ENCODE assay signal across 21 cellular contexts in the genomic region with DNA sequence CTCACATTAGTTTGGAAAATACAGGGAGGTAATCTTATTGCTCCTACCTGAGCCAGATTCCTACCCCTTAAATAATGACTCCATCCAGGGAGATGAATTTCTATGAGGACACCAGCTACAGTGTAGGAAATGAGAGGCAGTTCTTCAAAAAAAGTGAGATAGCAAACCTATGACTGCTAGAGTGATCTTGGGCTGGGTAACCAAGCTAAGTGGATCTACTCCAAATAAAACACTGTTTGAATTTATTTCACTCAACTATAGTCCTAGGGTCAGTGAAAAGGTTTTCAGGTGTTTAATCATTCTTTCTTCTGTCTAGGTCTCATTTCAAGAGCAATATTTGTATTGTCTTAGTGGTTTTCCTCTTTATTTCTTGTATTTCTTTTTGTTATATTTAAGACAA.
DNase-seq lines count a peak whose midpoint lies in the region; ATAC-seq and TF ChIP-seq lines count a peak whose summit lies in the region.
"Had no signal": no experiment of that assay in that cellular context is flagged by ENCODE, and none has a peak within 500 bp of the region (broad histone marks: within the 10 kb centered on the region; RNA-seq: fewer than 3 reads in every experiment).

No MANE protein-coding gene starts in this region.

- no peaks in the 10 kb centered on the region for H3K79me2 ChIP-seq in HCT116 (ENCODE audit: insufficient read depth, low read length)
- H3K79me2 ChIP-seq in OCI-LY3 (ENCODE audit: low read length) = no peaks in the 10 kb centered on the region

- TF ChIP-seq POLR2A in HCT116 (IDR thresholded peaks at IDR 0.05; ENCODE audit: borderline replicate concordance, extremely low read depth, insufficient read depth, insufficient read length) = no peak

- H3K27me3 ChIP-seq in Caco-2 (replicated peaks; ENCODE audit: control insufficient read depth, insufficient read depth, low read length) (no peaks in the 10 kb centered on the region), HCT116 (ENCODE audit: insufficient read depth, low read length) (no peaks in the 10 kb centered on the region), OCI-LY3 (ENCODE audit: low read depth, low read length) (no peaks in the 10 kb centered on the region)
- H3K27me3 ChIP-seq: BE2C; BLaER1 treated with 17β-estradiol and CSF1 and Interleukin-3, amounts not matched to agents 10 nM and 100 nM had no signal

- DNase-seq in Caco-2 (no peak), HCT116 (ENCODE audit: low read depth, low spot score) (no peak), astrocyte of the spinal cord (ENCODE audit: low read depth, low spot score) (peak; percentile 12), NCI-H2081 (lab: John Stamatoyannopoulos, UW) (no peak), posterior vena cava (ENCODE audit: low spot score) (no peak)
- no peak for DNase-seq in activated T-cell treated with anti-CD3 and anti-CD28 coated beads, Interleukin-2, amount 50 U/mL, for 72 hours
- DNase-seq in stimulated activated CD4-positive, alpha-beta T cell treated with anti-CD3 and anti-CD28 coated beads, Interleukin-12 subunit alpha, Interleukin-12 subunit beta, amount 100 ng/mL, for 4 hours = no peak
- DNase-seq: 8988T; ACHN; AML-193; BE2C; CD4-positive, alpha-beta T cell; COR-L47; DMS153; GF-D8; GOT3 had no signal

- H3K4me3 Mint-ChIP-seq in Caco-2 (ENCODE audit: unreplicated experiment) = no peak overlapping the region
- no peak overlapping the region for H3K4me3 Mint-ChIP-seq in activated T-cell treated with anti-CD3 and anti-CD28 coated beads, Interleukin-2, amount 50 U/mL, for 72 hours
- H3K4me3 Mint-ChIP-seq: CD14-positive monocyte; CD4-positive, alpha-beta T cell had no signal

- peaks cover 7% of the 10 kb centered on the region for H3K9me3 Mint-ChIP-seq in Caco-2 (ENCODE audit: unreplicated experiment)
- H3K9me3 Mint-ChIP-seq in activated T-cell treated with anti-CD3 and anti-CD28 coated beads, Interleukin-2, amount 50 U/mL, for 72 hours = no peaks in the 10 kb centered on the region
- H3K9me3 Mint-ChIP-seq: CD4-positive, alpha-beta T cell had no signal

- H3K9me3 ChIP-seq in Caco-2 = no peaks in the 10 kb centered on the region
- no peaks in the 10 kb centered on the region for H3K9me3 ChIP-seq in HCT116 (ENCODE audit: control insufficient read depth in 1 of 2, insufficient read depth in 1 of 2, low read depth in 1 of 2, low read length in 2 of 2)
- no peaks in the 10 kb centered on the region for H3K9me3 ChIP-seq in OCI-LY3 (ENCODE audit: insufficient read depth, low read length)
- H3K9me3 ChIP-seq: A549; BE2C; BLaER1 treated with 17β-estradiol and CSF1 and Interleukin-3, amounts not matched to agents 10 nM and 100 nM; HAP-1 had no signal

- H3K9ac ChIP-seq in HCT116 (ENCODE audit: low read length) (no peak overlapping the region), OCI-LY3 (ENCODE audit: low read length) (peak overlapping the region; percentile 10; the same call in 1 of the 2 replicates)
- H3K9ac ChIP-seq: BLaER1 treated with 17β-estradiol and CSF1 and Interleukin-3, amounts not matched to agents 10 nM and 100 nM had no signal

- BruUV-seq in Caco-2 (replicated peaks; lab: Mats Ljungman, UMichigan) (no TSS peak), HCT116 (replicated peaks; lab: Mats Ljungman, UMichigan) (no TSS peak)

- CTCF ChIA-PET in Caco-2 (lab: Charles Lee) = no interaction called here
- CTCF ChIA-PET in HCT116 (lab: Charles Lee) = no interaction called here

- H3K4me3 ChIP-seq in Caco-2 (ENCODE audit: low read depth, low read length) (no peak overlapping the region), HCT116 (replicated peaks in 1 of 2; ENCODE audit: low read depth in 1 of 2, low read length in 2 of 2) (no peak overlapping the region), OCI-LY3 (ENCODE audit: low read length) (no peak overlapping the region), astrocyte of the spinal cord (ENCODE audit: low read depth, low read length) (no peak overlapping the region)
- H3K4me3 ChIP-seq: A549; BLaER1 treated with 17β-estradiol and CSF1 and Interleukin-3, amounts not matched to agents 10 nM and 100 nM; HAP-1 had no signal

- peak overlapping the region; percentile 85 for H3K27ac Mint-ChIP-seq in Caco-2 (ENCODE audit: unreplicated experiment)
- no peak overlapping the region for H3K27ac Mint-ChIP-seq in activated T-cell treated with anti-CD3 and anti-CD28 coated beads, Interleukin-2, amount 50 U/mL, for 72 hours
- H3K27ac Mint-ChIP-seq: CD14-positive monocyte; CD4-positive, alpha-beta T cell had no signal

- TF ChIP-seq RAD21 in HCT116 (IDR thresholded peaks at IDR 0.05; ENCODE audit: low read depth) = no peak

- peaks cover 20% of the 10 kb centered on the region for H3K4me1 Mint-ChIP-seq in Caco-2 (ENCODE audit: low read depth, unreplicated experiment)
- no peaks in the 10 kb centered on the region for H3K4me1 Mint-ChIP-seq in activated T-cell treated with anti-CD3 and anti-CD28 coated beads, Interleukin-2, amount 50 U/mL, for 72 hours (ENCODE audit: low read depth)
- H3K4me1 Mint-ChIP-seq: CD14-positive monocyte had no signal

- no peaks in the 10 kb centered on the region for H3K27me3 Mint-ChIP-seq in Caco-2 (ENCODE audit: insufficient read depth, unreplicated experiment)
- no peaks in the 10 kb centered on the region for H3K27me3 Mint-ChIP-seq in activated T-cell treated with anti-CD3 and anti-CD28 coated beads, Interleukin-2, amount 50 U/mL, for 72 hours (ENCODE audit: low read depth)
- H3K27me3 Mint-ChIP-seq: CD4-positive, alpha-beta T cell had no signal

- intact Hi-C loops in Caco-2 (cut with micrococcal nuclease; ENCODE audit: unreplicated experiment) = no loop called here
- intact Hi-C loops in HCT116 (cut with micrococcal nuclease) = no loop called here
- intact Hi-C loops in posterior vena cava (cut with DNase I) = loop anchor here in 1 of 2 donors (5.0 kb wide), 1 partner anchor 1419 kb away; no protein-coding TSS in a partner anchor

- peaks cover 17% of the 10 kb centered on the region for H3K4me1 ChIP-seq in Caco-2
- H3K4me1 ChIP-seq in HCT116 (ENCODE audit: control insufficient read depth in 1 of 2, insufficient read depth in 2 of 2, low read length in 2 of 2) = peaks cover 0 to 5% of the 10 kb centered on the region in 2 experiments; a peak in 1 of 4 replicates
- peaks cover 50% of the 10 kb centered on the region for H3K4me1 ChIP-seq in OCI-LY3 (ENCODE audit: low read length)
- H3K4me1 ChIP-seq: BE2C, HAP-1 had no signal

- POLR2A ChIA-PET in Caco-2 (lab: Charles Lee) = no interaction called here
- POLR2A ChIA-PET in HCT116 (lab: Charles Lee) = no interaction called here

- TF ChIP-seq CTCF in Caco-2 (IDR thresholded peaks at IDR 0.05; ENCODE audit: insufficient read depth in 1 of 2, low read depth in 1 of 2, low read length in 1 of 2, severe bottlenecking in 1 of 2, unreplicated experiment in 1 of 2) = no peak
- no peak for TF ChIP-seq CTCF in HCT116 (IDR thresholded peaks at IDR 0.05 in 2 of 3, conservative IDR thresholded peaks at IDR 0.05 in 1 of 3; ENCODE audit: borderline replicate concordance in 1 of 3, insufficient read depth in 1 of 3, low read depth in 2 of 3, low read length in 2 of 3)
- TF ChIP-seq CTCF in OCI-LY3 (IDR thresholded peaks at IDR 0.05; ENCODE audit: low read depth, low read length) = no peak
- TF ChIP-seq CTCF in astrocyte of the spinal cord (IDR thresholded peaks at IDR 0.05; ENCODE audit: low read depth, low read length) = no peak

- H3K36me3 ChIP-seq in Caco-2 (ENCODE audit: control insufficient read depth, insufficient read depth, low read length) (no peaks in the 10 kb centered on the region), HCT116 (ENCODE audit: control insufficient read depth in 1 of 2, insufficient read depth in 2 of 2, low read length in 2 of 2) (no peaks in the 10 kb centered on the region), OCI-LY3 (replicated peaks; ENCODE audit: low read depth, low read length) (peaks cover 3% of the 10 kb centered on the region)
- H3K36me3 ChIP-seq: BE2C; BLaER1 treated with 17β-estradiol and CSF1 and Interleukin-3, amounts not matched to agents 10 nM and 100 nM; HAP-1 had no signal

- H2AFZ ChIP-seq in HCT116 (ENCODE audit: low read depth, low read length, poor library complexity, severe bottlenecking) = peak overlapping the region; percentile 28
- H2AFZ ChIP-seq in OCI-LY3 (ENCODE audit: low read depth, low read length) = no peak overlapping the region

- H3K27ac ChIP-seq in HCT116 (ENCODE audit: low read depth, low read length) = no peak overlapping the region
- peak overlapping the region; percentile 84 for H3K27ac ChIP-seq in OCI-LY3 (ENCODE audit: low read length)
- H3K27ac ChIP-seq: A549; BLaER1 treated with 17β-estradiol and CSF1 and Interleukin-3, amounts not matched to agents 10 nM and 100 nM had no signal

- RAD21 ChIA-PET in HCT116 (lab: Charles Lee; ENCODE audit: low non-redundant PET in 1 of 2, low total read pairs in 2 of 2, uncharacterized antibody in 2 of 2, unreplicated experiment in 2 of 2) = no interaction called here

- no peaks in the 10 kb centered on the region for H3K36me3 Mint-ChIP-seq in Caco-2 (ENCODE audit: insufficient read depth, unreplicated experiment)
- no peaks in the 10 kb centered on the region for H3K36me3 Mint-ChIP-seq in activated T-cell treated with anti-CD3 and anti-CD28 coated beads, Interleukin-2, amount 50 U/mL, for 72 hours (ENCODE audit: insufficient read depth in 2 of 2)
- H3K36me3 Mint-ChIP-seq: CD14-positive monocyte had no signal

- no peak for ATAC-seq in HCT116
- ATAC-seq in activated T-cell treated with anti-CD3 and anti-CD28 coated beads, Interleukin-2, amount 50 U/mL, for 72 hours (replicated peaks in 1 of 2) = no peak
- ATAC-seq: A549 had no signal

- in situ Hi-C loops in astrocyte of the spinal cord (cut with HindIII; ENCODE audit: low sequenced_read_pairs) = no loop called here

- H4K20me1 ChIP-seq in HCT116 (ENCODE audit: insufficient read depth) (no peaks in the 10 kb centered on the region), OCI-LY3 (ENCODE audit: insufficient read depth, low read length) (no peaks in the 10 kb centered on the region)
- H4K20me1 ChIP-seq: BLaER1 treated with 17β-estradiol and CSF1 and Interleukin-3, amounts not matched to agents 10 nM and 100 nM had no signal

- no peaks in the 10 kb centered on the region for H3K9me2 ChIP-seq in HCT116 (ENCODE audit: insufficient read depth)

- H3K4me2 ChIP-seq in HCT116 (ENCODE audit: low read length) (no peak overlapping the region), OCI-LY3 (ENCODE audit: low read length) (peak overlapping the region; percentile 45)
- H3K4me2 ChIP-seq: A549; BLaER1 treated with 17β-estradiol and CSF1 and Interleukin-3, amounts not matched to agents 10 nM and 100 nM had no signal

TF ChIP-seq in HCT116, 20 proteins besides CTCF, POLR2A, EP300 and RAD21 (continues in another document):
- TF ChIP-seq FOSL1 (IDR thresholded peaks at IDR 0.05; ENCODE audit: low read depth) (no peak), TCF7L2 (IDR thresholded peaks at IDR 0.05; ENCODE audit: borderline replicate concordance, extremely low read depth, insufficient read depth, insufficient read length) (no peak), ZNF274 (IDR thresholded peaks at IDR 0.05; ENCODE audit: low read depth, low read length) (no peak), CBX3 (IDR thresholded peaks at IDR 0.05; ENCODE audit: low read depth) (no peak)
